25 cellular contexts compared by ENCODE assay signal in the genomic region with DNA sequence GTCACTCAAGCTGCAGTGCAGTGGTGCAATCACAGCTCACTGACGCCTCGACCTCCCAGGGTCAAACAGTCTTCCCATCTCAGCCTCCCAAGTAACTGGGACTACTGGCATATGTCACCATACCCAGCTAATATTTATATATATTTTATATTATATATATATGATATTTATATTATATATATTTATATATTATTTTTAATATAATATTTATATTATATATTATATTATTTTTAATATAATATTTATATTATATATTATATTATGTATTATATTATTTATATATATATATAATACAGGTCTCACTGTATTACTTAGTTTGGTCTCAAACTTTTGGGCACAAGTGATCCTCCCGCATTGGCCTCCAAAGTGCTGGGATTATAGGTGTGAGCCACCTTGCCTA.
"Had no signal": no experiment of that assay in that cellular context is flagged by ENCODE, and none has a peak within 500 bp of the region (broad histone marks: within the 10 kb centered on the region; RNA-seq: fewer than 3 reads in every experiment).

No MANE protein-coding gene starts in this region.

- H3K4me3 ChIP-seq: right atrium auricular region, testis, transverse colon had no signal

- H3K27ac ChIP-seq: epithelial cell of prostate, esophagus squamous epithelium, right atrium auricular region, testis, transverse colon had no signal

- H3K4me3 Mint-ChIP-seq: activated B cell treated with CpG ODN at 0.5 μM for 24 hours; activated CD8-positive, alpha-beta T cell treated with anti-CD3 and anti-CD28 coated beads for 36 hours; activated T-cell treated with anti-CD3 and anti-CD28 coated beads, Interleukin-2, amount 50 U/mL, for 4 hours; activated T-helper 17 cell treated with anti-CD3 and anti-CD28 coated beads, Interleukin-2, amount 50 U/mL, for 72 hours; dendritic cell treated with granulocyte-macrophage colony-stimulating factor and Interleukin-4, amounts not matched to agents 40 ng/mL and 50 ng/mL, for 4 days; T-helper 17 cell had no signal

- H3K4me1 Mint-ChIP-seq: activated B cell treated with CpG ODN at 0.5 μM for 24 hours; activated T-helper 17 cell treated with anti-CD3 and anti-CD28 coated beads, Interleukin-2, amount 50 U/mL, for 72 hours; T-helper 17 cell had no signal

- FAIRE-seq: frontal cortex had no signal

- DNase-seq: activated B cell treated with CpG ODN at 0.5 μM for 24 hours; activated CD4-positive, alpha-beta T cell treated with anti-CD3 and anti-CD28 coated beads, Interleukin-2, amount 50 U/mL, for 1 hour; activated CD8-positive, alpha-beta T cell treated with anti-CD3 and anti-CD28 coated beads for 36 hours; activated gamma-delta T cell treated with Interleukin-2 at 50 U/mL for 16 hours; activated naive CD4-positive, alpha-beta T cell treated with anti-CD3 and anti-CD28 coated beads, Interleukin-2, amount 50 U/mL, for 16 hours; activated T-cell treated with anti-CD3 and anti-CD28 coated beads, Interleukin-2, amount 50 U/mL, for 4 hours; amygdala; caudate nucleus; esophagus squamous epithelium; islet precursor cell; left cardiac atrium; midbrain; naive thymus-derived CD4-positive, alpha-beta T cell; nucleus accumbens; stimulated activated CD4-positive, alpha-beta T cell treated with anti-CD3 and anti-CD28 coated beads, Interleukin-2, amount 100 ng/mL, for 48 hours; stimulated activated naive CD4-positive, alpha-beta T cell treated with Interleukin-2 at 50 U/mL for 16 hours; T-helper 17 cell; T1000; testis; transverse colon had no signal

- H3K4me1 ChIP-seq: esophagus squamous epithelium, right atrium auricular region, testis, transverse colon had no signal

- H3K27me3 Mint-ChIP-seq: activated B cell treated with CpG ODN at 0.5 μM for 24 hours; activated CD8-positive, alpha-beta T cell treated with anti-CD3 and anti-CD28 coated beads for 36 hours; activated T-helper 17 cell treated with anti-CD3 and anti-CD28 coated beads, Interleukin-2, amount 50 U/mL, for 72 hours; dendritic cell treated with granulocyte-macrophage colony-stimulating factor and Interleukin-4, amounts not matched to agents 40 ng/mL and 50 ng/mL, for 4 days; naive thymus-derived CD4-positive, alpha-beta T cell; T-helper 17 cell had no signal

- ATAC-seq: activated CD8-positive, alpha-beta T cell treated with anti-CD3 and anti-CD28 coated beads for 36 hours; activated T-cell treated with anti-CD3 and anti-CD28 coated beads, Interleukin-2, amount 50 U/mL, for 4 hours; activated T-helper 17 cell treated with anti-CD3 and anti-CD28 coated beads, Interleukin-2, amount 50 U/mL, for 72 hours; left cardiac atrium; naive thymus-derived CD4-positive, alpha-beta T cell; T-helper 17 cell had no signal

- H3K9me3 ChIP-seq: testis had no signal

- H3K27me3 ChIP-seq: esophagus squamous epithelium, right atrium auricular region, testis, transverse colon had no signal

- H3K27ac Mint-ChIP-seq: activated B cell treated with CpG ODN at 0.5 μM for 24 hours; activated CD8-positive, alpha-beta T cell treated with anti-CD3 and anti-CD28 coated beads for 36 hours; activated T-helper 17 cell treated with anti-CD3 and anti-CD28 coated beads, Interleukin-2, amount 50 U/mL, for 72 hours; dendritic cell treated with granulocyte-macrophage colony-stimulating factor and Interleukin-4, amounts not matched to agents 40 ng/mL and 50 ng/mL, for 4 days; naive thymus-derived CD4-positive, alpha-beta T cell; T-helper 17 cell had no signal
